Comparison of ENCODE assay signal across 20 cellular contexts in the genomic region with DNA sequence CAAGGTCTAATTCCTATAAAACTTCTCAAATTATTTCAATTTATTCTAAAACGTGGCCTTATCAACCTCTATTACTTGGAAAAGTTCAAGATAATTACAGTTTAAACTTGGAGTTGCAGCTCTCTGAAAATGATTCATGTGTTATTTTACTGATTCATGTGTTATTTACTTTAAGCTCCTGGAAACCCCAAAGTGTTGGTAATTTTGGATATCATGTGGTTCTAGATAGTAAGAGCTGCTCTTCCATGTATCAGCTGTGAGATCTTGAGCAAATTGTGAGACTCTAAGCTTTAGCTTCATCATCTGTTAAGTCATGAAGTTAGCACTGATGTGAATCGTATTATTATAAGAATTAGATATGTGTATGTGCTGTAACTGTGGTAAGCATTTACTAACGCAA.
DNase-seq lines count a peak whose midpoint lies in the region; ATAC-seq and TF ChIP-seq lines count a peak whose summit lies in the region.
"Had no signal": no experiment of that assay in that cellular context is flagged by ENCODE, and none has a peak within 500 bp of the region (broad histone marks: within the 10 kb centered on the region; RNA-seq: fewer than 3 reads in every experiment).

No MANE protein-coding gene starts in this region.

- H3K9ac ChIP-seq in IMR-90 (ENCODE audit: low read depth, low read length) (no peak overlapping the region), smooth muscle cell (ENCODE audit: low read depth) (peak overlapping the region; percentile 21)
- H3K9ac ChIP-seq: parathyroid adenoma had no signal

- H3K27ac Mint-ChIP-seq in T-helper 17 cell: no peak overlapping the region
- H3K27ac Mint-ChIP-seq: stimulated activated memory B cell treated with anti-CD40 and anti-IgM and Interleukin-4, amounts not matched to agents 10 μg/mL and 1 μg/mL and 100 μg/mL, for 72 hours had no signal

- H2AK9ac ChIP-seq in IMR-90 (replicated peaks; ENCODE audit: low read depth, low read length, poor library complexity): no peak overlapping the region

- no peak overlapping the region for H4K91ac ChIP-seq in IMR-90 (ENCODE audit: insufficient read depth, low read depth, low read length)

- H3K4me3 ChIP-seq in IMR-90 (ENCODE audit: insufficient read depth, low read depth, low read length): no peak overlapping the region
- no peak overlapping the region for H3K4me3 ChIP-seq in smooth muscle cell
- H3K4me3 ChIP-seq: body of pancreas, tibial nerve had no signal

- no peak overlapping the region for H3K56ac ChIP-seq in IMR-90 (ENCODE audit: extremely low read depth, insufficient read depth, low read length)

- no peak overlapping the region for H3K23ac ChIP-seq in IMR-90 (ENCODE audit: low read depth, low read length)

- no peak overlapping the region for H4K8ac ChIP-seq in IMR-90 (ENCODE audit: low read depth in 2 of 2, low read length in 2 of 2)

- intact Hi-C loops in IMR-90 (cut with micrococcal nuclease): loop anchor here (10.0 kb wide), 1 partner anchor 74 kb away; no protein-coding TSS in a partner anchor

- H4K20me1 ChIP-seq in IMR-90 (ENCODE audit: insufficient read depth, low read length) (no peaks in the 10 kb centered on the region), smooth muscle cell (ENCODE audit: low read depth) (no peaks in the 10 kb centered on the region)

- POLR2A ChIA-PET in IMR-90 (lab: Charles Lee; ENCODE audit: unreplicated experiment): no interaction called here

- BruUV-seq in IMR-90 (replicated peaks; lab: Mats Ljungman, UMichigan): no TSS peak

- H2AFZ ChIP-seq in IMR-90 (replicated peaks; ENCODE audit: low read length, poor library complexity) (no peak overlapping the region), smooth muscle cell (ENCODE audit: low read depth) (no peak overlapping the region)
- H2AFZ ChIP-seq: parathyroid adenoma had no signal

- in situ Hi-C loops in IMR-90 (cut with MboI; ENCODE audit: low sequenced_read_pairs): no loop called here

- TF ChIP-seq RAD21 in IMR-90 (IDR thresholded peaks at IDR 0.05; ENCODE audit: low read length): no peak

- CTCF ChIA-PET in IMR-90 (lab: Yijun Ruan, JAX): interaction anchor here (0.6 kb wide), 1 partner anchor 192 kb away, joined by 3 read pairs; no protein-coding TSS in a partner anchor

- H3K9me3 ChIP-seq in IMR-90 (ENCODE audit: control insufficient read depth, insufficient read depth, low read length): no peaks in the 10 kb centered on the region
- no peaks in the 10 kb centered on the region for H3K9me3 ChIP-seq in smooth muscle cell (replicated peaks; ENCODE audit: low read depth)
- no peaks in the 10 kb centered on the region for H3K9me3 ChIP-seq in T-helper 17 cell (ENCODE audit: control insufficient read depth, low read length, poor library complexity, severe bottlenecking)
- H3K9me3 ChIP-seq: BE2C, body of pancreas, tibial nerve had no signal

- H3K4me2 ChIP-seq in IMR-90 (ENCODE audit: low read depth, low read length): no peak overlapping the region
- peak overlapping the region; percentile 58 for H3K4me2 ChIP-seq in smooth muscle cell

- TF ChIP-seq CTCF in IMR-90 (conservative IDR thresholded peaks at IDR 0.05; ENCODE audit: low read depth, low read length) (no peak), smooth muscle cell (IDR thresholded peaks at IDR 0.05; ENCODE audit: borderline replicate concordance, insufficient read depth, poor library complexity, severe bottlenecking) (no peak)

- H3K27ac ChIP-seq in IMR-90 (ENCODE audit: insufficient read depth, low read length) (no peak overlapping the region), smooth muscle cell (ENCODE audit: low read depth) (peak overlapping the region; percentile 68)
- H3K27ac ChIP-seq: body of pancreas, parathyroid adenoma, tibial nerve had no signal

- H3K4ac ChIP-seq in IMR-90 (ENCODE audit: low read depth, low read length): no peak overlapping the region

- H3K4me1 ChIP-seq in IMR-90 (ENCODE audit: control insufficient read depth, insufficient read depth, low read length) (no peaks in the 10 kb centered on the region), smooth muscle cell (ENCODE audit: low read depth) (peaks cover 3% of the 10 kb centered on the region)
- H3K4me1 ChIP-seq: BE2C, body of pancreas, parathyroid adenoma had no signal

- no peak overlapping the region for H2BK15ac ChIP-seq in IMR-90 (ENCODE audit: low read depth, low read length)

- H3K14ac ChIP-seq in IMR-90 (replicated peaks; ENCODE audit: low read depth, low read length): no peak overlapping the region

- no peaks in the 10 kb centered on the region for H3K27me3 Mint-ChIP-seq in T-helper 17 cell
- H3K27me3 Mint-ChIP-seq: stimulated activated memory B cell treated with anti-CD40 and anti-IgM and Interleukin-4, amounts not matched to agents 10 μg/mL and 1 μg/mL and 100 μg/mL, for 72 hours had no signal

- H2AK5ac ChIP-seq in IMR-90 (ENCODE audit: low read depth, low read length): no peak overlapping the region

- no peaks in the 10 kb centered on the region for H3K9me1 ChIP-seq in IMR-90 (ENCODE audit: insufficient read depth, low read length)

- no peak overlapping the region for H4K5ac ChIP-seq in IMR-90 (ENCODE audit: low read depth, low read length)

- no peaks in the 10 kb centered on the region for H3K27me3 ChIP-seq in IMR-90 (ENCODE audit: control insufficient read depth, insufficient read depth, low read length)
- H3K27me3 ChIP-seq in smooth muscle cell (ENCODE audit: low read depth): no peaks in the 10 kb centered on the region
- H3K27me3 ChIP-seq: BE2C, body of pancreas, tibial nerve had no signal

- ATAC-seq in IMR-90 (ENCODE audit: low read depth) (no peak), GM19467 (IDR thresholded peaks at IDR 0.05; ENCODE audit: unreplicated experiment) (no peak), T-helper 17 cell (no peak)
- ATAC-seq: body of pancreas; stimulated activated memory B cell treated with anti-CD40 and anti-IgM and Interleukin-4, amounts not matched to agents 10 μg/mL and 1 μg/mL and 100 μg/mL, for 72 hours had no signal

- dilution Hi-C loops in IMR-90 (cut with HindIII; ENCODE audit: low sequenced_read_pairs, unreplicated experiment): no loop called here

- no peak for TF ChIP-seq POLR2A in IMR-90 (IDR thresholded peaks at IDR 0.05; ENCODE audit: low read depth, low read length)

- H3K36me3 ChIP-seq in IMR-90 (ENCODE audit: control insufficient read depth, insufficient read depth, low read length) (no peaks in the 10 kb centered on the region), smooth muscle cell (ENCODE audit: low read depth) (no peaks in the 10 kb centered on the region)
- H3K36me3 ChIP-seq: BE2C, tibial nerve had no signal

- no peaks in the 10 kb centered on the region for H3K36me3 Mint-ChIP-seq in T-helper 17 cell (ENCODE audit: low read depth)

- no peaks in the 10 kb centered on the region for H3K4me1 Mint-ChIP-seq in T-helper 17 cell
- H3K4me1 Mint-ChIP-seq: stimulated activated memory B cell treated with anti-CD40 and anti-IgM and Interleukin-4, amounts not matched to agents 10 μg/mL and 1 μg/mL and 100 μg/mL, for 72 hours had no signal

- DNase-seq in IMR-90 (peak; percentile 33), brain pericyte (ENCODE audit: low read depth, low spot score) (peak; percentile 5), kidney glomerular epithelial cell (lab: John Stamatoyannopoulos, UW) (peak; percentile 67), smooth muscle cell (lab: John Stamatoyannopoulos, UW; ENCODE audit: unreplicated experiment) (no peak), NCI-H69 (lab: John Stamatoyannopoulos, UW) (no peak), NK-92 (lab: John Stamatoyannopoulos, UW; ENCODE audit: unreplicated experiment) (no peak), T-helper 17 cell (no peak)
- DNase-seq: activated CD4-positive, alpha-beta T cell treated with anti-CD3 and anti-CD28 coated beads, Interleukin-2, amount 50 U/mL, for 1 hour; activated naive CD4-positive, alpha-beta T cell treated with Interleukin-2 at 50 U/mL for 16 hours; BE2C; body of pancreas; GOT3; KBM-7; NCI-H1048; NCI-H524 treated with DMSO at 0.1 percent for 48 hours; OCI-M1 had no signal

- H3K18ac ChIP-seq in IMR-90 (ENCODE audit: low read depth, low read length): no peak overlapping the region

- no peaks in the 10 kb centered on the region for H3K79me1 ChIP-seq in IMR-90 (ENCODE audit: low read depth in 1 of 2, low read length in 2 of 2)

- H2BK5ac ChIP-seq in IMR-90 (ENCODE audit: low read depth, low read length, poor library complexity, severe bottlenecking): no peak overlapping the region

- H3F3A ChIP-seq in smooth muscle cell (ENCODE audit: low read depth): no peaks in the 10 kb centered on the region

- no peak overlapping the region for H2BK20ac ChIP-seq in IMR-90 (ENCODE audit: low read depth, low read length)

- H3K4me3 Mint-ChIP-seq in T-helper 17 cell: no peak overlapping the region
- H3K4me3 Mint-ChIP-seq: stimulated activated memory B cell treated with anti-CD40 and anti-IgM and Interleukin-4, amounts not matched to agents 10 μg/mL and 1 μg/mL and 100 μg/mL, for 72 hours had no signal

- H2BK120ac ChIP-seq in IMR-90 (ENCODE audit: low read depth, low read length): no peak overlapping the region

- no peaks in the 10 kb centered on the region for H3K79me2 ChIP-seq in smooth muscle cell (ENCODE audit: low read depth)
- H3K79me2 ChIP-seq: parathyroid adenoma had no signal

- WGBS in IMR-90 (ENCODE audit: extremely low coverage in 2 of 2, insufficient read length in 1 of 2), 2 experiments: no CpG with 5 or more reads among the region's 3 CpGs
- 53% methylated on average over 3 of the region's 3 CpGs for WGBS in smooth muscle cell (ENCODE audit: low lambda C conversion rate)

TF ChIP-seq in IMR-90, 13 proteins besides CTCF, POLR2A, EP300 and RAD21:
- TF ChIP-seq MXI1 (IDR thresholded peaks at IDR 0.05; ENCODE audit: borderline replicate concordance, low read depth, low read length): no peak
- TF ChIP-seq, protein P1, sequence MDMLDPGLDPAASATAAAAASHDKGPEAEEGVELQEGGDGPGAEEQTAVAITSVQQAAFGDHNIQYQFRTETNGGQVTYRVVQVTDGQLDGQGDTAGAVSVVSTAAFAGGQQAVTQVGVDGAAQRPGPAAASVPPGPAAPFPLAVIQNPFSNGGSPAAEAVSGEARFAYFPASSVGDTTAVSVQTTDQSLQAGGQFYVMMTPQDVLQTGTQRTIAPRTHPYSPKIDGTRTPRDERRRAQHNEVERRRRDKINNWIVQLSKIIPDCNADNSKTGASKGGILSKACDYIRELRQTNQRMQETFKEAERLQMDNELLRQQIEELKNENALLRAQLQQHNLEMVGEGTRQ (IDR thresholded peaks at IDR 0.05; ENCODE audit: low read depth, low read length): no peak
- no peak for TF ChIP-seq MAZ (IDR thresholded peaks at IDR 0.05; ENCODE audit: borderline replicate concordance, low read depth, low read length)
TF ChIP-seq in IMR-90: peak in this region for 0.

Comparison
In these comparisons a context has a peak if more than half of its experiments do, and no peak if none do; other contexts are left out.
1. DNase-seq: peak in IMR-90 (single experiment), brain pericyte (single experiment) and kidney glomerular epithelial cell (single experiment); none in smooth muscle cell (single experiment), NCI-H69 (single experiment), NK-92 (single experiment) and T-helper 17 cell (0 of 3).